Comparison of ENCODE assay signal across 14 cellular contexts in the genomic region with DNA sequence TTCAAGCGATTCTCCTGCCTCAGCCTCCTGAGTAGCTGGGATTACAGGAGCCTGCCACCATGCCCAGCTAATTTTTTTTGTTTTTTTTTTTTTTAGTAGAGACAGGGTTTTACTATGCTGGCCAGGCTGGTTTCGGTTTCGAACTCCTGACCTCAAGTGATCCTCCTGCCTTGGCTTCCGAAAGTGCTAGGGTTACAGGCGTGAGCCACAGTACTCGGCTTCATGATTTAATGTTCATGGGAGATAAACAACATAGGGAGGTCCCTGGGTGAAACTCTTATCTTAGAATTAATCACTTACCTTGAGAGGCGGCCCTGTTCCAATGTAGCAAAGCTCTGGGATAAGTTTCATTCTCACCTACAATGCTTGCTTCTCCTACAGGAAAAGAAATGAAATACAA. TPM values are rescaled to one million over a fixed set of nuclear protein-coding genes. Genes with fewer than 3 reads are reported as not detected.
DNase-seq lines count a peak whose midpoint lies in the region; ATAC-seq, FAIRE-seq and TF ChIP-seq lines count a peak whose summit lies in the region.
"Had no signal": no experiment of that assay in that cellular context is flagged by ENCODE, and none has a peak within 500 bp of the region (broad histone marks: within the 10 kb centered on the region; RNA-seq: fewer than 3 reads in every experiment).

No MANE protein-coding gene starts in this region.

- no peaks in the 10 kb centered on the region for H3K27me3 ChIP-seq in GM12878 (replicated peaks in 1 of 2; ENCODE audit: control insufficient read depth in 2 of 2, insufficient read depth in 2 of 2, low read length in 1 of 2)
- H3K27me3 ChIP-seq in Caco-2 (replicated peaks; ENCODE audit: control insufficient read depth, insufficient read depth, low read length), result no peaks in the 10 kb centered on the region

- no peak overlapping the region for H3K27ac ChIP-seq in GM12878 (ENCODE audit: control insufficient read depth, insufficient read depth)
- H3K27ac ChIP-seq: PC-9 had no signal

- in situ Hi-C loops in GM12878 (cut with MboI), result no loop called here

- no peak for TF ChIP-seq EP300 in GM12878 (IDR thresholded peaks at IDR 0.05; ENCODE audit: borderline replicate concordance in 1 of 2, control insufficient read depth in 1 of 2, low read depth in 2 of 2, low read length in 2 of 2)

- WGBS in GM12878 (ENCODE audit: insufficient coverage, insufficient replicate concordance, low lambda C conversion rate, missing lambda C conversion rate), result 93% methylated on average over 7 of the region's 7 CpGs

- H2AFZ ChIP-seq in GM12878 (ENCODE audit: control insufficient read depth, low read depth, low read length), result no peak overlapping the region
- H2AFZ ChIP-seq: PC-9 had no signal

- intact Hi-C loops in GM12878 (cut with micrococcal nuclease; ENCODE audit: unreplicated experiment) (no loop called here), Caco-2 (cut with micrococcal nuclease; ENCODE audit: unreplicated experiment) (no loop called here)

- no peak overlapping the region for H3K27ac Mint-ChIP-seq in Caco-2 (ENCODE audit: unreplicated experiment)
- H3K27ac Mint-ChIP-seq: stimulated activated memory B cell treated with anti-CD40 and anti-IgM and Interleukin-4, amounts not matched to agents 10 μg/mL and 1 μg/mL and 100 μg/mL, for 72 hours had no signal

- TF ChIP-seq POLR2A in GM12878 (IDR thresholded peaks at IDR 0.05; ENCODE audit: low read depth, low read length), result no peak

- no peaks in the 10 kb centered on the region for H3K27me3 Mint-ChIP-seq in Caco-2 (ENCODE audit: insufficient read depth, unreplicated experiment)
- H3K27me3 Mint-ChIP-seq: stimulated activated memory B cell treated with anti-CD40 and anti-IgM and Interleukin-4, amounts not matched to agents 10 μg/mL and 1 μg/mL and 100 μg/mL, for 72 hours had no signal

- CTCF ChIA-PET in GM12878 (lab: Yijun Ruan, JAX), result interaction anchor here (1.1 kb wide), 1 partner anchor 10 kb away, joined by 3 read pairs; no protein-coding TSS in a partner anchor
- CTCF ChIA-PET in Caco-2 (lab: Charles Lee), result no interaction called here
- CTCF ChIA-PET in HEK293T (lab: Yijun Ruan, JAX), result no interaction called here

- H3K4me3 Mint-ChIP-seq in Caco-2 (ENCODE audit: unreplicated experiment), result no peak overlapping the region
- H3K4me3 Mint-ChIP-seq: stimulated activated memory B cell treated with anti-CD40 and anti-IgM and Interleukin-4, amounts not matched to agents 10 μg/mL and 1 μg/mL and 100 μg/mL, for 72 hours had no signal

- RAD21 ChIA-PET in GM12878 (lab: Charles Lee; ENCODE audit: unreplicated experiment), result interaction anchor here (1.6 kb wide), 1 partner anchor 15 kb away, joined by 7 read pairs; no protein-coding TSS in a partner anchor

- TF ChIP-seq CTCF in GM12878 (IDR thresholded peaks at IDR 0.05 in 2 of 3, conservative IDR thresholded peaks at IDR 0.05 in 1 of 3; ENCODE audit: control insufficient read depth in 2 of 3, extremely low read depth in 1 of 3, insufficient read depth in 1 of 3, low read depth in 3 of 3, low read length in 3 of 3), result no peak
- no peak for TF ChIP-seq CTCF in Caco-2 (IDR thresholded peaks at IDR 0.05; ENCODE audit: insufficient read depth in 1 of 2, low read depth in 1 of 2, low read length in 1 of 2, severe bottlenecking in 1 of 2, unreplicated experiment in 1 of 2)

- no peak overlapping the region for H3K9ac ChIP-seq in GM12878 (ENCODE audit: control insufficient read depth, insufficient read depth, low read length)

- no peaks in the 10 kb centered on the region for H3K79me2 ChIP-seq in GM12878 (ENCODE audit: control insufficient read depth, insufficient read depth, low read length)

- H3K36me3 ChIP-seq in GM12878 (ENCODE audit: control insufficient read depth in 2 of 2, insufficient read depth in 2 of 2, low read length in 1 of 2) (peaks cover 3 to 45% of the 10 kb centered on the region in 2 experiments), Caco-2 (ENCODE audit: control insufficient read depth, insufficient read depth, low read length) (peaks cover 2% of the 10 kb centered on the region)

- no peak overlapping the region for H3K4me3 ChIP-seq in GM12878
- H3K4me3 ChIP-seq in Caco-2 (ENCODE audit: low read depth, low read length), result no peak overlapping the region
- H3K4me3 ChIP-seq: PC-9 had no signal

- H4K20me1 ChIP-seq in GM12878 (ENCODE audit: control insufficient read depth, insufficient read depth), result no peaks in the 10 kb centered on the region

- H3K4me2 ChIP-seq in GM12878 (ENCODE audit: control insufficient read depth, insufficient read depth), result no peak overlapping the region
- H3K4me2 ChIP-seq: PC-9 had no signal

- POLR2A ChIA-PET in GM12878 (lab: Charles Lee) (interaction anchor here (0.5 kb wide), 1 partner anchor 237 kb away, joined by 4 read pairs; no protein-coding TSS in a partner anchor), Caco-2 (lab: Charles Lee) (no interaction called here), HEK293T (lab: Yijun Ruan, JAX) (no interaction called here)

- BruUV-seq in GM12878 (replicated peaks; lab: Mats Ljungman, UMichigan) (no TSS peak), Caco-2 (replicated peaks; lab: Mats Ljungman, UMichigan) (no TSS peak)

- H3K9me3 ChIP-seq in GM12878 (replicated peaks; ENCODE audit: control insufficient read depth, insufficient read depth, low read length) (no peaks in the 10 kb centered on the region; the same call in 2 of the 3 replicates), Caco-2 (no peaks in the 10 kb centered on the region)

- no peak for FAIRE-seq in GM12878 (lab: Jason Lieb, UNC)

- DNase-seq in GM12878 (ENCODE audit: low read depth, low spot score) (no peak), Caco-2 (no peak), mesenteric fat pad (ENCODE audit: low spot score) (no peak), HPDE6-E6E7 (ENCODE audit: extremely low spot score) (no peak), HEK293T (ENCODE audit: extremely low spot score) (no peak)
- DNase-seq: activated naive CD4-positive, alpha-beta T cell treated with Interleukin-2 at 50 U/mL for 16 hours; C1 segment of cervical spinal cord; effector CD4-positive, alpha-beta T cell; NCI-H1092 treated with DMSO at 0.1 percent for 48 hours; PC-9 had no signal

- TF ChIP-seq RAD21 in GM12878 (IDR thresholded peaks at IDR 0.05; ENCODE audit: insufficient read depth, low read depth, low read length), result no peak

- H3K9me3 Mint-ChIP-seq in Caco-2 (ENCODE audit: unreplicated experiment), result no peaks in the 10 kb centered on the region
- H3K9me3 Mint-ChIP-seq: stimulated activated memory B cell treated with anti-CD40 and anti-IgM and Interleukin-4, amounts not matched to agents 10 μg/mL and 1 μg/mL and 100 μg/mL, for 72 hours had no signal

- peaks cover 30% of the 10 kb centered on the region for H3K36me3 Mint-ChIP-seq in Caco-2 (ENCODE audit: insufficient read depth, unreplicated experiment)

- no peaks in the 10 kb centered on the region for H3K4me1 ChIP-seq in GM12878 (ENCODE audit: control insufficient read depth, insufficient read depth, low read length)
- peaks cover 3% of the 10 kb centered on the region; the same call in 1 of the 2 replicates for H3K4me1 ChIP-seq in Caco-2

- SMC1A ChIA-PET in GM12878 (lab: Charles Lee; ENCODE audit: uncharacterized antibody, unreplicated experiment), result interaction anchor here (0.9 to 3.8 kb wide), 4 partner anchors 9 to 49 kb away, joined by 3 to 20 read pairs (median 3); a partner anchor contains a TSS

- no peaks in the 10 kb centered on the region for H3K4me1 Mint-ChIP-seq in Caco-2 (ENCODE audit: low read depth, unreplicated experiment)
- H3K4me1 Mint-ChIP-seq: stimulated activated memory B cell treated with anti-CD40 and anti-IgM and Interleukin-4, amounts not matched to agents 10 μg/mL and 1 μg/mL and 100 μg/mL, for 72 hours had no signal

- ATAC-seq in GM18520 (IDR thresholded peaks at IDR 0.05; ENCODE audit: unreplicated experiment), result peak; percentile 93
- peak; percentile 97 for ATAC-seq in GM21423 (IDR thresholded peaks at IDR 0.05; ENCODE audit: unreplicated experiment)
- ATAC-seq in HG03097 (IDR thresholded peaks at IDR 0.05; ENCODE audit: low FRiP score, unreplicated experiment), result peak; percentile 92
- peak; percentile 99 for ATAC-seq in GM12878
- ATAC-seq: stimulated activated memory B cell treated with anti-CD40 and anti-IgM and Interleukin-4, amounts not matched to agents 10 μg/mL and 1 μg/mL and 100 μg/mL, for 72 hours had no signal

TF ChIP-seq in GM12878, 131 proteins besides CTCF, POLR2A, EP300 and RAD21 (continues in another document):
- no peak for TF ChIP-seq MYB (IDR thresholded peaks at IDR 0.05; ENCODE audit: borderline replicate concordance, low read depth, low read length)
- TF ChIP-seq BMI1 (IDR thresholded peaks at IDR 0.05; ENCODE audit: borderline replicate concordance), result no peak

TF ChIP-seq in HEK293T, 16 proteins besides CTCF, POLR2A, EP300 and RAD21 (continues in another document):
- TF ChIP-seq ARNT (IDR thresholded peaks at IDR 0.05), result no peak
- no peak for TF ChIP-seq HDGF (IDR thresholded peaks at IDR 0.05; ENCODE audit: borderline replicate concordance)
- TF ChIP-seq FOXM1 (IDR thresholded peaks at IDR 0.05; ENCODE audit: borderline replicate concordance), result no peak
- TF ChIP-seq SP1 (IDR thresholded peaks at IDR 0.05), result no peak
- no peak for TF ChIP-seq L3MBTL2 (conservative IDR thresholded peaks at IDR 0.05)
- no peak for TF ChIP-seq BHLHE40 (IDR thresholded peaks at IDR 0.05; ENCODE audit: borderline replicate concordance)

RNA-seq across cellular contexts. Expression of a gene that starts 48.3 kb away (rescaled TPM):
- total RNA-seq in GM12878 (2013; cell fraction: nucleolus; rRNA removed), result 119 and 122 TPM in 2 replicates
- total RNA-seq in GM12878 (2014; rRNA removed), result 32.0 and 37.2 TPM in 2 replicates
- total RNA-seq in GM12878 (2014; rRNA removed; fragmentation: Illumina TruSeq; extraction: Trizol), result 31.4 and 34.6 TPM in 2 replicates
- 54.0 and 57.2 TPM in 2 replicates for total RNA-seq in GM12878 (2021)
- 18.0 TPM for polyA plus RNA-seq in GM12878 (2011; ENCODE audit: low read depth)
- polyA plus RNA-seq in GM12878 (2011; rRNA removed), result 19.9 and 24.0 TPM in 2 replicates
- 9.3 and 12.8 TPM in 2 replicates for polyA plus RNA-seq in GM12878 (2011; cell fraction: cytosol; rRNA removed)
- polyA plus RNA-seq in GM12878 (2011; cell fraction: nucleus; rRNA removed), result 21.3 and 23.6 TPM in 2 replicates
- polyA plus RNA-seq in GM12878 (2012), result 24.5 and 26.7 TPM in 2 replicates
- polyA plus RNA-seq in GM12878 (2014; fragmentation: Illumina TruSeq; extraction: Trizol), result 32.4 and 42.3 TPM in 2 replicates
- 10 to 100 TPM; 13.4 to 20.1 TPM for polyA plus RNA-seq in GM12878 (2014; fragmentation: Nextera tagmentation; extraction: Ambion mirVana)
- polyA plus RNA-seq in GM12878 (2014; rRNA removed), result 18.2 and 19.1 TPM in 2 replicates
- 10 to 100 TPM; 47.1 to 52.5 TPM for polyA plus RNA-seq in GM12878 (2016; fragmentation: Nextera tagmentation; extraction: Ambion mirVana)
- 35.2 and 45.6 TPM in 2 replicates for polyA minus RNA-seq in GM12878 (2011; rRNA and poly(A)+ RNA removed)
- 12.4 and 18.7 TPM in 2 replicates for polyA minus RNA-seq in GM12878 (2011; cell fraction: cytosol; rRNA and poly(A)+ RNA removed)
- polyA minus RNA-seq in GM12878 (2011; cell fraction: nucleus; rRNA and poly(A)+ RNA removed), result 32.3 and 33.7 TPM in 2 replicates
- 103 and 116 TPM in 2 replicates for total RNA-seq in Caco-2 (2022)
- total RNA-seq in mesenteric fat pad, result 114 TPM
